ENCODE assay signal across 21 cellular contexts in the genomic region with DNA sequence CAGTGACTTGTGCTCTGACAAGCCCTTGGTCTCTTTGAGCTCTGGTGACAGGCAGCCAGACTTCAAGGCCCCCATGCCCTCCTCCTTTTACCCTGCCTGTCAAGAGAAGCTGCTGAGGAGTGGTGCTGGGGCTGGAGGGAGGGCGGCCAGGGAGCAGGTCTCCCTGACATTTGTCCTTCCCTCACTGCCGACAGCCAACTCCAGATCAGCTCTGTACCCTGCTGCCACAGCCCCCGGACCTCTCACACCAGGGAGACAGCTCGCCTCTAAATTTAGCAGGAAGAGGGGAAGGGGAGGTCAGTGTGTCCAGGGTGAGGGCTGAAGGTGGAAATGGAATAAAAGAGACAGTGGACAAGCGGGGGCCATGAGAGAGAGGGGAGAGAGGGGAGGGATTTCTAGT.
"Had no signal": no experiment of that assay in that cellular context is flagged by ENCODE, and none has a peak within 500 bp of the region (broad histone marks: within the 10 kb centered on the region; RNA-seq: fewer than 3 reads in every experiment).

No MANE protein-coding gene starts in this region.

- H3K27ac Mint-ChIP-seq: activated naive CD4-positive, alpha-beta T cell treated with anti-CD3 and anti-CD28 coated beads, Interleukin-2, amount 50 U/mL, for 72 hours; activated T-helper 1 cell treated with anti-CD3 and anti-CD28 coated beads, Interleukin-12 subunit alpha, Interleukin-12 subunit beta, Interleukin-2, Interleukin-4 antibody, amounts not matched to agents 30 ng/mL and 10 ng/mL and 1 ng/mL, durations not matched to agents 14 hours and 24 hours and 36 hours; effector memory CD8-positive, alpha-beta T cell; stimulated activated effector memory CD8-positive, alpha-beta T cell treated with anti-CD3 and anti-CD28 coated beads, Interleukin-12 subunit alpha, Interleukin-12 subunit beta, amount 100 ng/mL, for 72 hours; T-helper 2 cell treated with Interferon-gamma antibody and Interleukin-4, amounts not matched to agents 5 μg/mL and 100 μg/mL, for 36 hours had no signal

- H3K27me3 ChIP-seq: adrenal gland, neutrophil, sigmoid colon, thyroid gland had no signal

- H3K9me3 ChIP-seq: adrenal gland, neutrophil, sigmoid colon, thyroid gland had no signal

- H3K36me3 Mint-ChIP-seq: activated naive CD4-positive, alpha-beta T cell treated with anti-CD3 and anti-CD28 coated beads, Interleukin-2, amount 50 U/mL, for 72 hours; stimulated activated effector memory CD8-positive, alpha-beta T cell treated with anti-CD3 and anti-CD28 coated beads, Interleukin-12 subunit alpha, Interleukin-12 subunit beta, amount 100 ng/mL, for 72 hours had no signal

- H3K9ac ChIP-seq: parathyroid adenoma had no signal

- H3K4me1 ChIP-seq: adrenal gland, parathyroid adenoma, thyroid gland had no signal

- H3K4me3 ChIP-seq: adrenal gland, sigmoid colon, thyroid gland had no signal

- H3K79me2 ChIP-seq: parathyroid adenoma had no signal

- FAIRE-seq: islet of Langerhans, TTC549 had no signal

- H3K27ac ChIP-seq: adrenal gland, epithelial cell of prostate, neutrophil, parathyroid adenoma, sigmoid colon, thyroid gland had no signal

- H3K9me3 Mint-ChIP-seq: activated naive CD4-positive, alpha-beta T cell treated with anti-CD3 and anti-CD28 coated beads, Interleukin-2, amount 50 U/mL, for 72 hours; activated T-helper 1 cell treated with anti-CD3 and anti-CD28 coated beads, Interleukin-12 subunit alpha, Interleukin-12 subunit beta, Interleukin-2, Interleukin-4 antibody, amounts not matched to agents 30 ng/mL and 10 ng/mL and 1 ng/mL, durations not matched to agents 14 hours and 24 hours and 36 hours; effector memory CD8-positive, alpha-beta T cell; stimulated activated effector memory CD8-positive, alpha-beta T cell treated with anti-CD3 and anti-CD28 coated beads, Interleukin-12 subunit alpha, Interleukin-12 subunit beta, amount 100 ng/mL, for 72 hours; T-helper 2 cell treated with Interferon-gamma antibody and Interleukin-4, amounts not matched to agents 5 μg/mL and 100 μg/mL, for 36 hours had no signal

- H3K27me3 Mint-ChIP-seq: effector memory CD8-positive, alpha-beta T cell had no signal

- H2AFZ ChIP-seq: parathyroid adenoma had no signal

- H3K4me1 Mint-ChIP-seq: stimulated activated effector memory CD8-positive, alpha-beta T cell treated with anti-CD3 and anti-CD28 coated beads, Interleukin-12 subunit alpha, Interleukin-12 subunit beta, amount 100 ng/mL, for 72 hours had no signal

- H3K36me3 ChIP-seq: adrenal gland, neutrophil, sigmoid colon, thyroid gland had no signal

- DNase-seq: activated CD4-positive, alpha-beta T cell treated with anti-CD3 and anti-CD28 coated beads, Interleukin-2, amount 50 U/mL, for 48 hours; activated gamma-delta T cell treated with Interleukin-2 at 50 U/mL for 16 hours; activated T-cell treated with anti-CD3 and anti-CD28 coated beads for 4 hours; adrenal gland; dermis blood vessel endothelial cell; effector memory CD8-positive, alpha-beta T cell; foreskin fibroblast; hippocampal formation; left colon; sigmoid colon; stimulated activated CD4-positive, alpha-beta T cell treated with anti-CD3 and anti-CD28 coated beads, Interleukin-4, amount 100 ng/mL, for 24 hours; thyroid gland had no signal

- H3K4me3 Mint-ChIP-seq: activated T-helper 1 cell treated with anti-CD3 and anti-CD28 coated beads, Interleukin-12 subunit alpha, Interleukin-12 subunit beta, Interleukin-2, Interleukin-4 antibody, amounts not matched to agents 30 ng/mL and 10 ng/mL and 1 ng/mL, durations not matched to agents 14 hours and 24 hours and 36 hours; effector memory CD8-positive, alpha-beta T cell; stimulated activated effector memory CD8-positive, alpha-beta T cell treated with anti-CD3 and anti-CD28 coated beads, Interleukin-12 subunit alpha, Interleukin-12 subunit beta, amount 100 ng/mL, for 72 hours; T-helper 2 cell treated with Interferon-gamma antibody and Interleukin-4, amounts not matched to agents 5 μg/mL and 100 μg/mL, for 36 hours had no signal

- ATAC-seq: activated naive CD4-positive, alpha-beta T cell treated with anti-CD3 and anti-CD28 coated beads, Interleukin-2, amount 50 U/mL, for 72 hours; effector memory CD8-positive, alpha-beta T cell; left colon; stimulated activated effector memory CD8-positive, alpha-beta T cell treated with anti-CD3 and anti-CD28 coated beads, Interleukin-12 subunit alpha, Interleukin-12 subunit beta, amount 100 ng/mL, for 72 hours had no signal
